ENCODE assay signal across 2 cellular contexts in the genomic region with DNA sequence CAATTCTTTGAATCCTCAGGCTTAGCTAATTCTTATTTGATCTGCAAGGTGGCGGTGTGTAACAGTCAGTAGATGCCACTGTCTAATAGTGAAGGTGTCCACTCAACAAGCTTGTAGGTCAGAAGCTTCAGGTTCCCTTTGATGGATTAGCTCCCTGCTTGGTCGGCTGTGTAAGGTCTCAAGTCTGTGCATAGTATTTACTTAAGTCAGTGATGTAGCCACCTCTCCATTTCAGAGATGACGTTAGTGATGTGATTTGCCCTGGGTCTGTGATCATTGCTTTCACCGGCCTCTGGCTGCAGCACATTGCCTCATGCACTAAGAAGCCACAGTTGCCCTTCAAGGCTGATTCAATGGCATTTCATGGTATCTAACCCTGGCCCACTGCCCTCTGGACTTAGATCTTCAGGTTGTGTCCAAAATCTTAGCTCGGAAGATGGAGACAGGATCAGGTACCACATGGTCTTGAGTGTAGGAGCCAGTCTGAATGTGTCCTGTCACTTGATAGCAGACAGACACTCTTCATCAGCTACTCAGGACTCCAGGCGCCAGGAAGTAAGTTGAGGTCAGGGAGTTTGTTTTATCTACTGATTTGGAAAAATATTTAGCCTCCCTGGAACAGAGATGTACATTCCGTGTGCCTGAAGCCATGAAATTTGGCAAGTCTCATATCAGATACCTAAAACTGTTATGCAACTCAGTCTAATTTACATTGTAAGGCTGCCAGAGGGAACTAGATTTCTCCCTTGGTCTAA.
TF ChIP-seq lines count a peak whose summit lies in the region.

No MANE protein-coding gene starts in this region.

TF ChIP-seq in H1, 55 proteins besides CTCF, POLR2A, EP300 and RAD21:
- no peak for TF ChIP-seq CHD2 (IDR thresholded peaks at IDR 0.05; ENCODE audit: low read length)
- TF ChIP-seq, protein P1, sequence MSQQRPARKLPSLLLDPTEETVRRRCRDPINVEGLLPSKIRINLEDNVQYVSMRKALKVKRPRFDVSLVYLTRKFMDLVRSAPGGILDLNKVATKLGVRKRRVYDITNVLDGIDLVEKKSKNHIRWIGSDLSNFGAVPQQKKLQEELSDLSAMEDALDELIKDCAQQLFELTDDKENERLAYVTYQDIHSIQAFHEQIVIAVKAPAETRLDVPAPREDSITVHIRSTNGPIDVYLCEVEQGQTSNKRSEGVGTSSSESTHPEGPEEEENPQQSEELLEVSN (IDR thresholded peaks at IDR 0.05), result no peak
- no peak for TF ChIP-seq RFX5 (IDR thresholded peaks at IDR 0.05; ENCODE audit: borderline replicate concordance, low read depth, low read length)
- TF ChIP-seq JUND (IDR thresholded peaks at IDR 0.05; ENCODE audit: low read length), result no peak
- TF ChIP-seq HDAC6 (IDR thresholded peaks at IDR 0.05; ENCODE audit: low read depth, low read length), result no peak
- TF ChIP-seq FOSL1 (IDR thresholded peaks at IDR 0.05; ENCODE audit: insufficient read depth, low read depth, low read length), result no peak
- no peak for TF ChIP-seq POU5F1 (IDR thresholded peaks at IDR 0.05; ENCODE audit: low read depth, low read length)
- TF ChIP-seq MAFK (IDR thresholded peaks at IDR 0.05; ENCODE audit: low read depth, low read length), result no peak
- TF ChIP-seq KDM5A (IDR thresholded peaks at IDR 0.05; ENCODE audit: low read length), result no peak
- no peak for TF ChIP-seq NRF1 (IDR thresholded peaks at IDR 0.05; ENCODE audit: low read depth, low read length)
- TF ChIP-seq TEAD4 (IDR thresholded peaks at IDR 0.05; ENCODE audit: low read depth, low read length), result no peak
- TF ChIP-seq BACH1 (IDR thresholded peaks at IDR 0.05; ENCODE audit: low read length), result no peak
- TF ChIP-seq SP4 (IDR thresholded peaks at IDR 0.05; ENCODE audit: low read length), result no peak
- TF ChIP-seq CBX8 (IDR thresholded peaks at IDR 0.05; ENCODE audit: borderline replicate concordance, low read depth, low read length), result no peak
- TF ChIP-seq CEBPB (IDR thresholded peaks at IDR 0.05; ENCODE audit: low read depth, low read length), result no peak
- no peak for TF ChIP-seq HDAC2 (IDR thresholded peaks at IDR 0.05; ENCODE audit: borderline replicate concordance in 1 of 2, low read depth in 2 of 2, low read length in 2 of 2)

TF ChIP-seq in liver, 16 proteins besides CTCF, POLR2A, EP300 and RAD21:
- TF ChIP-seq TAF1 (conservative IDR thresholded peaks at IDR 0.05) (no peak), GABPA (IDR thresholded peaks at IDR 0.05 in 1 of 2, conservative IDR thresholded peaks at IDR 0.05 in 1 of 2) (no peak), HNF4G (IDR thresholded peaks at IDR 0.05) (no peak), JUND (IDR thresholded peaks at IDR 0.05) (peak in 1 of 2 donors; percentile 55), SP1 (IDR thresholded peaks at IDR 0.05) (peak; percentile 45), RXRA (IDR thresholded peaks at IDR 0.05) (peak; percentile 58 to 77), YY1 (IDR thresholded peaks at IDR 0.05) (peak; percentile 67), NR2F2 (IDR thresholded peaks at IDR 0.05) (peak; percentile 10), EGR1 (IDR thresholded peaks at IDR 0.05; ENCODE audit: low read depth in 2 of 2) (no peak), HNF4A (conservative IDR thresholded peaks at IDR 0.05) (peak; percentile 51 to 64), FOXA2 (IDR thresholded peaks at IDR 0.05) (peak; percentile 73), FOXA1 (IDR thresholded peaks at IDR 0.05) (peak; percentile 61)
- TF ChIP-seq, protein P2, sequence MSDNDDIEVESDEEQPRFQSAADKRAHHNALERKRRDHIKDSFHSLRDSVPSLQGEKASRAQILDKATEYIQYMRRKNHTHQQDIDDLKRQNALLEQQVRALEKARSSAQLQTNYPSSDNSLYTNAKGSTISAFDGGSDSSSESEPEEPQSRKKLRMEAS (IDR thresholded peaks at IDR 0.05), result no peak
- TF ChIP-seq, protein P3, sequence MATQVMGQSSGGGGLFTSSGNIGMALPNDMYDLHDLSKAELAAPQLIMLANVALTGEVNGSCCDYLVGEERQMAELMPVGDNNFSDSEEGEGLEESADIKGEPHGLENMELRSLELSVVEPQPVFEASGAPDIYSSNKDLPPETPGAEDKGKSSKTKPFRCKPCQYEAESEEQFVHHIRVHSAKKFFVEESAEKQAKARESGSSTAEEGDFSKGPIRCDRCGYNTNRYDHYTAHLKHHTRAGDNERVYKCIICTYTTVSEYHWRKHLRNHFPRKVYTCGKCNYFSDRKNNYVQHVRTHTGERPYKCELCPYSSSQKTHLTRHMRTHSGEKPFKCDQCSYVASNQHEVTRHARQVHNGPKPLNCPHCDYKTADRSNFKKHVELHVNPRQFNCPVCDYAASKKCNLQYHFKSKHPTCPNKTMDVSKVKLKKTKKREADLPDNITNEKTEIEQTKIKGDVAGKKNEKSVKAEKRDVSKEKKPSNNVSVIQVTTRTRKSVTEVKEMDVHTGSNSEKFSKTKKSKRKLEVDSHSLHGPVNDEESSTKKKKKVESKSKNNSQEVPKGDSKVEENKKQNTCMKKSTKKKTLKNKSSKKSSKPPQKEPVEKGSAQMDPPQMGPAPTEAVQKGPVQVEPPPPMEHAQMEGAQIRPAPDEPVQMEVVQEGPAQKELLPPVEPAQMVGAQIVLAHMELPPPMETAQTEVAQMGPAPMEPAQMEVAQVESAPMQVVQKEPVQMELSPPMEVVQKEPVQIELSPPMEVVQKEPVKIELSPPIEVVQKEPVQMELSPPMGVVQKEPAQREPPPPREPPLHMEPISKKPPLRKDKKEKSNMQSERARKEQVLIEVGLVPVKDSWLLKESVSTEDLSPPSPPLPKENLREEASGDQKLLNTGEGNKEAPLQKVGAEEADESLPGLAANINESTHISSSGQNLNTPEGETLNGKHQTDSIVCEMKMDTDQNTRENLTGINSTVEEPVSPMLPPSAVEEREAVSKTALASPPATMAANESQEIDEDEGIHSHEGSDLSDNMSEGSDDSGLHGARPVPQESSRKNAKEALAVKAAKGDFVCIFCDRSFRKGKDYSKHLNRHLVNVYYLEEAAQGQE (IDR thresholded peaks at IDR 0.05), result peak; percentile 23
- TF ChIP-seq, protein P4, sequence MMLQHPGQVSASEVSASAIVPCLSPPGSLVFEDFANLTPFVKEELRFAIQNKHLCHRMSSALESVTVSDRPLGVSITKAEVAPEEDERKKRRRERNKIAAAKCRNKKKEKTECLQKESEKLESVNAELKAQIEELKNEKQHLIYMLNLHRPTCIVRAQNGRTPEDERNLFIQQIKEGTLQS (IDR thresholded peaks at IDR 0.05), result no peak
- TF ChIP-seq, protein P5, sequence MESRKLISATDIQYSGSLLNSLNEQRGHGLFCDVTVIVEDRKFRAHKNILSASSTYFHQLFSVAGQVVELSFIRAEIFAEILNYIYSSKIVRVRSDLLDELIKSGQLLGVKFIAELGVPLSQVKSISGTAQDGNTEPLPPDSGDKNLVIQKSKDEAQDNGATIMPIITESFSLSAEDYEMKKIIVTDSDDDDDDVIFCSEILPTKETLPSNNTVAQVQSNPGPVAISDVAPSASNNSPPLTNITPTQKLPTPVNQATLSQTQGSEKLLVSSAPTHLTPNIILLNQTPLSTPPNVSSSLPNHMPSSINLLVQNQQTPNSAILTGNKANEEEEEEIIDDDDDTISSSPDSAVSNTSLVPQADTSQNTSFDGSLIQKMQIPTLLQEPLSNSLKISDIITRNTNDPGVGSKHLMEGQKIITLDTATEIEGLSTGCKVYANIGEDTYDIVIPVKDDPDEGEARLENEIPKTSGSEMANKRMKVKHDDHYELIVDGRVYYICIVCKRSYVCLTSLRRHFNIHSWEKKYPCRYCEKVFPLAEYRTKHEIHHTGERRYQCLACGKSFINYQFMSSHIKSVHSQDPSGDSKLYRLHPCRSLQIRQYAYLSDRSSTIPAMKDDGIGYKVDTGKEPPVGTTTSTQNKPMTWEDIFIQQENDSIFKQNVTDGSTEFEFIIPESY (IDR thresholded peaks at IDR 0.05), result peak; percentile 67
